ENCODE assay signal across 6 cellular contexts in the genomic region with DNA sequence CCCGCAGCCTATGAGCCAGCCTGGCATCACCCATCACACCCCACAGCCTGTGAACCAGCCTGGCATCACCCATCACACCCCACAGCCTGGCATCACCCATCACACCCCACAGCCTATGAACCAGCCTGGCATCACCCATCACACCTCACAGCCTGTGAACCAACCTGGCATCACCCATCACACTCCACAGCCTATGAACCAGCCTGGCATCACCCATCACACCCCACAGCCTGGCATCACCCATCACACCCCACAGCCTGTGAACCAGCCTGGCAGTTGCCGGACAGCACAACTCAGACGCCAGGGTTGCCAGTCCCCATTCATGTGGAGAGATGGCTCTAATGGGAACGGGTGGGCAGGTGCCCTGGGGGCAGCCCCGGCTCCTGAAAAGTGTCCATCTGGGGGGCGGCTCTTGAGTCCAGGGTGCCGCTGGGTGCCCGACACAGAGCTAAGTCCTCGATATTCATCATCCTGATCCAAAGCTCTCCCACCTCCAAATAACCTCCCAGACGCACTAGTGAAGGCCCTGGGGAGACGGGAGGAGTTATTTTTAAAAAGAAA.
DNase-seq lines count a peak whose midpoint lies in the region; ATAC-seq, FAIRE-seq and TF ChIP-seq lines count a peak whose summit lies in the region.
"Not testable (repeated sequence)": the region's sequence is repeated elsewhere in the genome, so short reads cannot be mapped to it uniquely, and the experiment has no call there.

No MANE protein-coding gene starts in this region.

- H2AK5ac ChIP-seq in neuronal stem cell (ENCODE audit: low read depth, low read length): peak overlapping the region; percentile 22

- intact Hi-C loops in HepG2 (cut with micrococcal nuclease; ENCODE audit: unreplicated experiment): not testable (repeated sequence)

- H3K27me3 Mint-ChIP-seq in activated naive CD8-positive, alpha-beta T cell: peaks cover 54% of the 10 kb centered on the region
- peaks cover 98% of the 10 kb centered on the region for H3K27me3 Mint-ChIP-seq in stimulated activated naive CD8-positive, alpha-beta T cell treated with anti-CD3 and anti-CD28 coated beads, Interleukin-15, amount 100 ng/mL, for 72 hours

- not testable (repeated sequence) for H3K9me3 ChIP-seq in SK-N-SH; HepG2 (ENCODE audit: low read length); neuronal stem cell (replicated peaks in 1 of 2; ENCODE audit: control insufficient read depth in 2 of 2, insufficient read depth in 1 of 2, low read depth in 1 of 2, low read length in 2 of 2)

- not testable (repeated sequence) for H3K18ac ChIP-seq in neuronal stem cell (ENCODE audit: low read length)

- H3K9me2 ChIP-seq in SK-N-SH: not testable (repeated sequence)

- in situ Hi-C loops in HepG2 (cut with HindIII; ENCODE audit: extremely low pct_ligation_motif_present, low pct_unique_long_range_greater_than_20kb): not testable (repeated sequence)

- not testable (repeated sequence) for H2AFZ ChIP-seq in SK-N-SH (ENCODE audit: low read depth); HepG2 (ENCODE audit: low read length); neuronal stem cell (ENCODE audit: low read length)

- not testable (repeated sequence) for TF ChIP-seq EP300 in SK-N-SH (IDR thresholded peaks at IDR 0.05; ENCODE audit: borderline replicate concordance in 1 of 2, low read depth in 1 of 2, low read length in 1 of 2); HepG2 (IDR thresholded peaks at IDR 0.05; ENCODE audit: low read depth in 2 of 2, low read length in 2 of 2); HepG2 (CRISPR knock-in tag; IDR thresholded peaks at IDR 0.05; ENCODE audit: borderline replicate concordance)

- not testable (repeated sequence) for H3K9ac ChIP-seq in SK-N-SH; HepG2 (ENCODE audit: insufficient read depth, low read depth, low read length); neuronal stem cell (ENCODE audit: low read depth, low read length, poor library complexity)

- not testable (repeated sequence) for H4K20me1 ChIP-seq in SK-N-SH (ENCODE audit: insufficient read depth); HepG2 (ENCODE audit: insufficient read depth, low read length)

- TF ChIP-seq POLR2A in HepG2 (IDR thresholded peaks at IDR 0.05; ENCODE audit: insufficient read depth in 1 of 2, low read depth in 2 of 2, low read length in 2 of 2): not testable (repeated sequence)

- POLR2A ChIA-PET in SK-N-SH (lab: Yijun Ruan, JAX); HepG2 (lab: Yijun Ruan, JAX): not testable (repeated sequence)

- not testable (repeated sequence) for H3K27ac ChIP-seq in SK-N-SH (ENCODE audit: low read depth in 2 of 2, low read length in 1 of 2); coronary artery; HepG2 (ENCODE audit: extremely low read length, insufficient read depth, low read length); neuronal stem cell (replicated peaks; ENCODE audit: low read length)

- not testable (repeated sequence) for ATAC-seq in HepG2; stimulated activated naive CD8-positive, alpha-beta T cell treated with anti-CD3 and anti-CD28 coated beads, Interleukin-15, amount 100 ng/mL, for 72 hours

- H3K79me1 ChIP-seq in neuronal stem cell (ENCODE audit: low read depth, low read length): not testable (repeated sequence)

- H4K8ac ChIP-seq in neuronal stem cell (ENCODE audit: low read depth, low read length): not testable (repeated sequence)

- not testable (repeated sequence) for H3K4me2 ChIP-seq in SK-N-SH; HepG2 (ENCODE audit: low read depth, low read length); neuronal stem cell (ENCODE audit: insufficient read depth, low read length, poor library complexity, severe bottlenecking)

- 50% methylated on average over 7 of the region's 11 CpGs for WGBS in SK-N-SH (ENCODE audit: low lambda C conversion rate)
- WGBS in HepG2 (ENCODE audit: low lambda C conversion rate): 82% methylated on average over 11 of the region's 11 CpGs
- WGBS in neuronal stem cell (ENCODE audit: extremely low coverage in 2 of 2, insufficient read length in 2 of 2, insufficient replicate concordance in 1 of 2), 2 donors: no CpG with 5 or more reads among the region's 11 CpGs

- peak; percentile 10 for DNase-seq in SK-N-SH
- peak; percentile 49 for DNase-seq in coronary artery (ENCODE audit: low spot score)
- not testable (repeated sequence) for DNase-seq in HepG2 (ENCODE audit: low spot score); neuronal stem cell (ENCODE audit: low spot score); stimulated activated naive CD8-positive, alpha-beta T cell treated with anti-CD3 and anti-CD28 coated beads, Interleukin-15, amount 100 ng/mL, for 72 hours

- not testable (repeated sequence) for H2BK15ac ChIP-seq in neuronal stem cell (ENCODE audit: low read length)

- not testable (repeated sequence) for H3K36me3 ChIP-seq in SK-N-SH (replicated peaks in 1 of 2; ENCODE audit: control insufficient read depth in 1 of 2, insufficient read depth in 2 of 2, low read length in 1 of 2); HepG2 (replicated peaks in 1 of 2; ENCODE audit: control insufficient read depth in 1 of 2, insufficient read depth in 2 of 2, low read length in 2 of 2); neuronal stem cell (replicated peaks in 1 of 2; ENCODE audit: control insufficient read depth in 2 of 2, insufficient read depth in 2 of 2, low read length in 2 of 2)

- H2BK120ac ChIP-seq in neuronal stem cell (ENCODE audit: low read depth, low read length): not testable (repeated sequence)

- not testable (repeated sequence) for H3K4ac ChIP-seq in neuronal stem cell (ENCODE audit: low read length)

- H3K9me3 Mint-ChIP-seq in activated naive CD8-positive, alpha-beta T cell (ENCODE audit: low read depth); stimulated activated naive CD8-positive, alpha-beta T cell treated with anti-CD3 and anti-CD28 coated beads, Interleukin-15, amount 100 ng/mL, for 72 hours: not testable (repeated sequence)

- not testable (repeated sequence) for H3K4me3 ChIP-seq in SK-N-SH (ENCODE audit: low read depth in 2 of 2, low read length in 1 of 2); coronary artery; HepG2 (replicated peaks in 1 of 3; ENCODE audit: insufficient read depth in 1 of 3, low read depth in 2 of 3, low read length in 3 of 3); neuronal stem cell (ENCODE audit: low read length in 2 of 2)

- not testable (repeated sequence) for H3K4me3 Mint-ChIP-seq in activated naive CD8-positive, alpha-beta T cell; stimulated activated naive CD8-positive, alpha-beta T cell treated with anti-CD3 and anti-CD28 coated beads, Interleukin-15, amount 100 ng/mL, for 72 hours

- H3K23ac ChIP-seq in neuronal stem cell (ENCODE audit: low read depth, low read length, poor library complexity): not testable (repeated sequence)

- not testable (repeated sequence) for H3K36me3 Mint-ChIP-seq in activated naive CD8-positive, alpha-beta T cell

- H3K4me1 ChIP-seq in SK-N-SH (ENCODE audit: control insufficient read depth in 1 of 2, insufficient read depth in 2 of 2, low read depth in 1 of 2, low read length in 1 of 2): not testable (repeated sequence)
- peaks cover 59% of the 10 kb centered on the region for H3K4me1 ChIP-seq in HepG2 (ENCODE audit: insufficient read depth, low read length)
- peaks cover 7 to 10% of the 10 kb centered on the region in 2 donors for H3K4me1 ChIP-seq in neuronal stem cell (ENCODE audit: control insufficient read depth in 2 of 2, insufficient read depth in 1 of 2, low read depth in 1 of 2, low read length in 2 of 2)

- FAIRE-seq in HepG2 (lab: Jason Lieb, UNC): not testable (repeated sequence)

- not testable (repeated sequence) for TF ChIP-seq RAD21 in SK-N-SH (IDR thresholded peaks at IDR 0.05; ENCODE audit: low read length); HepG2 (CRISPR knock-in tag; IDR thresholded peaks at IDR 0.05)

- TF ChIP-seq CTCF in SK-N-SH (IDR thresholded peaks at IDR 0.05); coronary artery (IDR thresholded peaks at IDR 0.05); HepG2 (CRISPR knock-in tag; IDR thresholded peaks at IDR 0.05): not testable (repeated sequence)

- not testable (repeated sequence) for H3K14ac ChIP-seq in neuronal stem cell (ENCODE audit: low read length)

- H4K91ac ChIP-seq in neuronal stem cell (ENCODE audit: low read depth, low read length, poor library complexity): not testable (repeated sequence)

- H3K27me3 ChIP-seq in SK-N-SH (ENCODE audit: insufficient read depth); HepG2 (ENCODE audit: control insufficient read depth in 1 of 2, insufficient read depth in 2 of 2, low read length in 2 of 2); neuronal stem cell (ENCODE audit: control insufficient read depth in 3 of 3, insufficient read depth in 3 of 3, low read depth in 1 of 3, low read length in 3 of 3): not testable (repeated sequence)

- not testable (repeated sequence) for H2BK5ac ChIP-seq in neuronal stem cell (ENCODE audit: low read length)

- H3K4me1 Mint-ChIP-seq in activated naive CD8-positive, alpha-beta T cell (ENCODE audit: low read depth): peaks cover 24% of the 10 kb centered on the region
- H3K4me1 Mint-ChIP-seq in stimulated activated naive CD8-positive, alpha-beta T cell treated with anti-CD3 and anti-CD28 coated beads, Interleukin-15, amount 100 ng/mL, for 72 hours: peaks cover 42% of the 10 kb centered on the region

- CTCF ChIA-PET in SK-N-SH (lab: Yijun Ruan, JAX); HepG2 (lab: Yijun Ruan, JAX; ENCODE audit: low intra/inter-chr PET ratio, low total read pairs): not testable (repeated sequence)

- H2BK12ac ChIP-seq in neuronal stem cell (ENCODE audit: low read length): not testable (repeated sequence)

- not testable (repeated sequence) for H3F3A ChIP-seq in SK-N-SH (replicated peaks; ENCODE audit: insufficient read depth)

- not testable (repeated sequence) for BruUV-seq in HepG2 (replicated peaks; lab: Mats Ljungman, UMichigan)

- H3K79me2 ChIP-seq in SK-N-SH (ENCODE audit: insufficient read depth); HepG2 (ENCODE audit: insufficient read depth, low read length): not testable (repeated sequence)

- peak overlapping the region; percentile 22 for H3K27ac Mint-ChIP-seq in activated naive CD8-positive, alpha-beta T cell
- H3K27ac Mint-ChIP-seq in stimulated activated naive CD8-positive, alpha-beta T cell treated with anti-CD3 and anti-CD28 coated beads, Interleukin-15, amount 100 ng/mL, for 72 hours: peak overlapping the region; percentile 42 to 65

TF ChIP-seq in HepG2, 621 proteins besides CTCF, POLR2A, EP300 and RAD21:
- TF ChIP-seq HNRNPL (IDR thresholded peaks at IDR 0.05; ENCODE audit: low read depth, low read length): peak; percentile 87; the same call in 1 of the 2 replicates
